Comparison of ENCODE assay signal across 1 cellular context in genomic region chr4:2943364-2944090, GRCh38.
A peak's percentile ranks its signal among the peaks of the same experiment; 100 is the strongest.
TF ChIP-seq lines count a peak whose summit lies in the region.

No MANE protein-coding gene starts in this region.

TF ChIP-seq in K562, 482 proteins besides CTCF, POLR2A, EP300 and RAD21:
- TF ChIP-seq CREB5 (CRISPR knock-in tag; IDR thresholded peaks at IDR 0.05) (no peak), POLR2AphosphoS5 (IDR thresholded peaks at IDR 0.05; ENCODE audit: control insufficient read depth, insufficient read depth, low read depth, low read length) (peak; percentile 12; the same call in 1 of the 2 replicates)
